In genomic region chr13:78913656-78914055, GRCh38 we compare ENCODE assay signal across 22 cellular contexts.
DNase-seq lines count a peak whose midpoint lies in the region; ATAC-seq, FAIRE-seq and TF ChIP-seq lines count a peak whose summit lies in the region.
"Had no signal": no experiment of that assay in that cellular context is flagged by ENCODE, and none has a peak within 500 bp of the region (broad histone marks: within the 10 kb centered on the region; RNA-seq: fewer than 3 reads in every experiment).

No MANE protein-coding gene starts in this region.

- no peaks in the 10 kb centered on the region for H3K79me2 ChIP-seq in HepG2 (ENCODE audit: insufficient read depth, low read length)

- no peak overlapping the region for H3K4me2 ChIP-seq in HepG2 (ENCODE audit: low read depth, low read length)
- H3K4me2 ChIP-seq: A549; BLaER1 treated with 17β-estradiol and CSF1 and Interleukin-3, amounts not matched to agents 10 nM and 100 nM had no signal

- ATAC-seq in HepG2 (no peak), right lobe of liver (peak; percentile 33 to 57 (median 36)), upper lobe of right lung (no peak)
- ATAC-seq: A549; CD8-positive, alpha-beta T cell had no signal

- no peaks in the 10 kb centered on the region for H3K27me3 Mint-ChIP-seq in chondrocyte (ENCODE audit: low read depth)
- H3K27me3 Mint-ChIP-seq: CD4-positive, alpha-beta T cell had no signal

- intact Hi-C loops in HepG2 (cut with micrococcal nuclease; ENCODE audit: unreplicated experiment), result no loop called here
- intact Hi-C loops in right lobe of liver (cut with DNase I), result no loop called here
- intact Hi-C loops in upper lobe of right lung (cut with DNase I), result no loop called here

- H3K4me1 ChIP-seq in liver (ENCODE audit: control insufficient read depth in 4 of 4, insufficient read depth in 4 of 4, low read length in 3 of 4) (peaks cover 0 to 30% (median 9%) of the 10 kb centered on the region in 4 donors), HepG2 (ENCODE audit: insufficient read depth, low read length) (no peaks in the 10 kb centered on the region), right lobe of liver (peaks cover 0 to 11% (median 2%) of the 10 kb centered on the region in 4 donors), upper lobe of right lung (no peaks in the 10 kb centered on the region)
- H3K4me1 ChIP-seq: A549; BLaER1 treated with 17β-estradiol and CSF1 and Interleukin-3, amounts not matched to agents 10 nM and 100 nM; Caco-2 had no signal

- H3K9me3 ChIP-seq in liver (ENCODE audit: control insufficient read depth in 4 of 4, low read length in 3 of 4) (no peaks in the 10 kb centered on the region), HepG2 (ENCODE audit: low read length) (no peaks in the 10 kb centered on the region), right lobe of liver (no peaks in the 10 kb centered on the region), upper lobe of right lung (no peaks in the 10 kb centered on the region)
- H3K9me3 ChIP-seq: A549; BLaER1 treated with 17β-estradiol and CSF1 and Interleukin-3, amounts not matched to agents 10 nM and 100 nM; Caco-2 had no signal

- DNase-seq in HepG2 (ENCODE audit: low spot score) (no peak), chondrocyte (ENCODE audit: low spot score) (no peak), right lobe of liver (peak in 1 of 3 donors; percentile 47), upper lobe of right lung (no peak), NCI-H510A (lab: John Stamatoyannopoulos, UW) (no peak)
- DNase-seq: AML-193; Caco-2; Calu3; CD4-positive, alpha-beta T cell; CD8-positive, alpha-beta T cell; DMS79 treated with DMSO at 0.1 percent for 48 hours; GF-D8 had no signal

- H3K27ac Mint-ChIP-seq in chondrocyte (ENCODE audit: unreplicated experiment), result peak overlapping the region; percentile 13
- H3K27ac Mint-ChIP-seq: B cell; CD4-positive, alpha-beta T cell; CD8-positive, alpha-beta T cell had no signal

- no peaks in the 10 kb centered on the region for H4K20me1 ChIP-seq in HepG2 (ENCODE audit: insufficient read depth, low read length)
- H4K20me1 ChIP-seq: BLaER1 treated with 17β-estradiol and CSF1 and Interleukin-3, amounts not matched to agents 10 nM and 100 nM had no signal

- H3K9ac ChIP-seq in liver (ENCODE audit: low read depth in 1 of 2, low read length in 2 of 2) (peak overlapping the region in 1 of 2 donors; percentile 52), HepG2 (ENCODE audit: insufficient read depth, low read depth, low read length) (no peak overlapping the region)
- H3K9ac ChIP-seq: BLaER1 treated with 17β-estradiol and CSF1 and Interleukin-3, amounts not matched to agents 10 nM and 100 nM had no signal

- FAIRE-seq in HepG2 (lab: Jason Lieb, UNC), result no peak
- FAIRE-seq: A549, D721Med, G401.6, GM12891, GM19239 had no signal

- H3K27ac ChIP-seq in liver (ENCODE audit: low read depth in 1 of 2, low read length in 2 of 2) (no peak overlapping the region), HepG2 (ENCODE audit: extremely low read length, insufficient read depth, low read length) (no peak overlapping the region), right lobe of liver (no peak overlapping the region), upper lobe of right lung (no peak overlapping the region)
- H3K27ac ChIP-seq: 22Rv1; A549; BLaER1 treated with 17β-estradiol and CSF1 and Interleukin-3, amounts not matched to agents 10 nM and 100 nM; C4-2B had no signal

- no peaks in the 10 kb centered on the region for H3K9me3 Mint-ChIP-seq in chondrocyte (ENCODE audit: low read depth)
- H3K9me3 Mint-ChIP-seq: CD4-positive, alpha-beta T cell; CD8-positive, alpha-beta T cell had no signal

- TF ChIP-seq EP300 in HepG2 (IDR thresholded peaks at IDR 0.05; ENCODE audit: low read depth in 2 of 2, low read length in 2 of 2) (no peak), HepG2 (CRISPR knock-in tag; IDR thresholded peaks at IDR 0.05; ENCODE audit: borderline replicate concordance) (no peak)

- H3K36me3 ChIP-seq in liver (ENCODE audit: control insufficient read depth in 4 of 4, insufficient read depth in 3 of 4, low read depth in 1 of 4, low read length in 3 of 4) (no peaks in the 10 kb centered on the region), HepG2 (replicated peaks in 1 of 2; ENCODE audit: control insufficient read depth in 1 of 2, insufficient read depth in 2 of 2, low read length in 2 of 2) (no peaks in the 10 kb centered on the region), right lobe of liver (no peaks in the 10 kb centered on the region), upper lobe of right lung (no peaks in the 10 kb centered on the region)
- H3K36me3 ChIP-seq: BLaER1 treated with 17β-estradiol and CSF1 and Interleukin-3, amounts not matched to agents 10 nM and 100 nM had no signal

- H3K27me3 ChIP-seq in liver (ENCODE audit: control insufficient read depth in 4 of 4, insufficient read depth in 4 of 4, low read length in 3 of 4) (no peaks in the 10 kb centered on the region), HepG2 (ENCODE audit: control insufficient read depth in 1 of 2, insufficient read depth in 2 of 2, low read length in 2 of 2) (no peaks in the 10 kb centered on the region), right lobe of liver (no peaks in the 10 kb centered on the region), upper lobe of right lung (no peaks in the 10 kb centered on the region)
- H3K27me3 ChIP-seq: BLaER1 treated with 17β-estradiol and CSF1 and Interleukin-3, amounts not matched to agents 10 nM and 100 nM had no signal

- H3K4me3 ChIP-seq in liver (ENCODE audit: low read depth in 1 of 3, low read length in 3 of 3), result no peak overlapping the region
- H3K4me3 ChIP-seq in HepG2 (replicated peaks in 1 of 3; ENCODE audit: insufficient read depth in 1 of 3, low read depth in 2 of 3, low read length in 3 of 3), result no peak overlapping the region
- no peak overlapping the region for H3K4me3 ChIP-seq in right lobe of liver
- no peak overlapping the region for H3K4me3 ChIP-seq in upper lobe of right lung
- H3K4me3 ChIP-seq: A549; BLaER1 treated with 17β-estradiol and CSF1 and Interleukin-3, amounts not matched to agents 10 nM and 100 nM had no signal

- no peak overlapping the region for H3K4me3 Mint-ChIP-seq in chondrocyte (ENCODE audit: unreplicated experiment)
- H3K4me3 Mint-ChIP-seq: B cell; CD4-positive, alpha-beta T cell; CD8-positive, alpha-beta T cell had no signal

- H3K4me1 Mint-ChIP-seq in chondrocyte (ENCODE audit: low read depth), result no peaks in the 10 kb centered on the region
- H3K4me1 Mint-ChIP-seq: B cell had no signal

- TF ChIP-seq CTCF in liver (IDR thresholded peaks at IDR 0.05; ENCODE audit: low read depth, low read length, missing input control), result no peak
- no peak for TF ChIP-seq CTCF in HepG2 (CRISPR knock-in tag; IDR thresholded peaks at IDR 0.05)
- TF ChIP-seq CTCF in chondrocyte (IDR thresholded peaks at IDR 0.05), result no peak
- no peak for TF ChIP-seq CTCF in right lobe of liver (IDR thresholded peaks at IDR 0.05)
- no peak for TF ChIP-seq CTCF in upper lobe of right lung (IDR thresholded peaks at IDR 0.05)

- H3K36me3 Mint-ChIP-seq in chondrocyte (ENCODE audit: low read depth), result no peaks in the 10 kb centered on the region
- H3K36me3 Mint-ChIP-seq: CD8-positive, alpha-beta T cell had no signal

- 43% methylated on average over 3 of the region's 3 CpGs for WGBS in liver
- WGBS in HepG2 (ENCODE audit: low lambda C conversion rate), result 34% methylated on average over 3 of the region's 3 CpGs
- WGBS in right lobe of liver (ENCODE audit: insufficient coverage, low coverage, low lambda C conversion rate, missing lambda C conversion rate), result 27% methylated on average over 3 of the region's 3 CpGs

- BruUV-seq in HepG2 (replicated peaks; lab: Mats Ljungman, UMichigan), result no TSS peak

- TF ChIP-seq RAD21 in liver (IDR thresholded peaks at IDR 0.05) (peak in 1 of 2 donors; percentile 13), HepG2 (CRISPR knock-in tag; IDR thresholded peaks at IDR 0.05) (no peak)

- H2AFZ ChIP-seq in HepG2 (ENCODE audit: low read length), result no peak overlapping the region

- in situ Hi-C loops in HepG2 (cut with HindIII; ENCODE audit: extremely low pct_ligation_motif_present, low pct_unique_long_range_greater_than_20kb), result no loop called here

- CTCF ChIA-PET in HepG2 (lab: Yijun Ruan, JAX; ENCODE audit: low intra/inter-chr PET ratio, low total read pairs), result no interaction called here

- TF ChIP-seq POLR2A in HepG2 (IDR thresholded peaks at IDR 0.05; ENCODE audit: insufficient read depth in 1 of 2, low read depth in 2 of 2, low read length in 2 of 2), result no peak
- no peak for TF ChIP-seq POLR2A in right lobe of liver (IDR thresholded peaks at IDR 0.05)

- POLR2A ChIA-PET in HepG2 (lab: Yijun Ruan, JAX), result no interaction called here

TF ChIP-seq in liver, 16 proteins besides CTCF, POLR2A, EP300 and RAD21 (continues in another document):
- TF ChIP-seq FOXA2 (IDR thresholded peaks at IDR 0.05) (no peak), RXRA (IDR thresholded peaks at IDR 0.05) (peak in 1 of 2 donors; percentile 48)

TF ChIP-seq in HepG2, 621 proteins besides CTCF, POLR2A, EP300 and RAD21:
- TF ChIP-seq ZNF576 (CRISPR knock-in tag; IDR thresholded peaks at IDR 0.05) (no peak), ZNF33A (CRISPR knock-in tag; IDR thresholded peaks at IDR 0.05; ENCODE audit: borderline replicate concordance) (no peak), TBX3 (IDR thresholded peaks at IDR 0.05; ENCODE audit: borderline replicate concordance) (no peak), ZNF256 (CRISPR knock-in tag; conservative IDR thresholded peaks at IDR 0.05) (no peak), PITX1 (CRISPR knock-in tag; IDR thresholded peaks at IDR 0.05) (no peak), TCF7 (IDR thresholded peaks at IDR 0.05; ENCODE audit: low read depth) (no peak), MAF1 (CRISPR knock-in tag; IDR thresholded peaks at IDR 0.05; ENCODE audit: borderline replicate concordance) (no peak), MED13 (CRISPR knock-in tag; IDR thresholded peaks at IDR 0.05) (no peak), TIGD3 (CRISPR knock-in tag; IDR thresholded peaks at IDR 0.05; ENCODE audit: borderline replicate concordance) (no peak), ZNF629 (CRISPR knock-in tag; conservative IDR thresholded peaks at IDR 0.05) (no peak)

Comparison
In these comparisons a context has a peak if more than half of its experiments do, and no peak if none do; other contexts are left out.
1. ATAC-seq: peak in right lobe of liver (4 of 4); none in HepG2 (single experiment) and upper lobe of right lung (single experiment).